In genomic region chr1:234992065-234992464, GRCh38 we compare ENCODE assay signal across 25 cellular contexts.
"Had no signal": no experiment of that assay in that cellular context is flagged by ENCODE, and none has a peak within 500 bp of the region (broad histone marks: within the 10 kb centered on the region; RNA-seq: fewer than 3 reads in every experiment).

No MANE protein-coding gene starts in this region.

- H3K27ac Mint-ChIP-seq: activated naive CD4-positive, alpha-beta T cell treated with anti-CD3 and anti-CD28 coated beads, Interleukin-2, amount 50 U/mL, for 24 hours had no signal

- H3K27me3 Mint-ChIP-seq: activated naive CD4-positive, alpha-beta T cell treated with anti-CD3 and anti-CD28 coated beads, Interleukin-2, amount 50 U/mL, for 24 hours; central memory CD8-positive, alpha-beta T cell; dendritic cell treated with granulocyte-macrophage colony-stimulating factor and Interleukin-4, amounts not matched to agents 40 ng/mL and 50 ng/mL, for 4 days had no signal

- H3K27me3 ChIP-seq: gastrocnemius medialis, left lung, neural progenitor cell, right atrium auricular region, upper lobe of right lung had no signal

- H3K9me3 Mint-ChIP-seq: activated naive CD4-positive, alpha-beta T cell treated with anti-CD3 and anti-CD28 coated beads, Interleukin-2, amount 50 U/mL, for 24 hours; central memory CD8-positive, alpha-beta T cell; dendritic cell treated with granulocyte-macrophage colony-stimulating factor and Interleukin-4, amounts not matched to agents 40 ng/mL and 50 ng/mL, for 4 days; natural killer cell; neural progenitor cell had no signal

- H3K36me3 ChIP-seq: gastrocnemius medialis, left lung, lower lobe of right lung, neural progenitor cell, right atrium auricular region, upper lobe of right lung had no signal

- H3K27ac ChIP-seq: epithelial cell of prostate, gastrocnemius medialis, left lung, lower lobe of right lung, neural progenitor cell, right atrium auricular region, upper lobe of right lung had no signal

- H3K4me3 ChIP-seq: gastrocnemius medialis, left lung, lower lobe of right lung, neural progenitor cell, right atrium auricular region, upper lobe of right lung had no signal

- H3K4me3 Mint-ChIP-seq: activated naive CD4-positive, alpha-beta T cell treated with anti-CD3 and anti-CD28 coated beads, Interleukin-2, amount 50 U/mL, for 24 hours; central memory CD8-positive, alpha-beta T cell; dendritic cell treated with granulocyte-macrophage colony-stimulating factor and Interleukin-4, amounts not matched to agents 40 ng/mL and 50 ng/mL, for 4 days; natural killer cell; neural progenitor cell had no signal

- H3K9me3 ChIP-seq: gastrocnemius medialis, left lung, lower lobe of right lung, right atrium auricular region, upper lobe of right lung had no signal

- H3K36me3 Mint-ChIP-seq: natural killer cell, neural progenitor cell had no signal

- DNase-seq: activated CD4-positive, alpha-beta T cell treated with anti-CD3 and anti-CD28 coated beads for 48 hours; activated CD4-positive, CD25-positive, alpha-beta regulatory T cell; activated CD8-positive, alpha-beta memory T cell treated with anti-CD3 and anti-CD28 coated beads for 24 hours; activated effector memory CD4-positive, alpha-beta T cell treated with Interleukin-2 at 50 U/mL for 16 hours; anterior cingulate cortex; effector CD4-positive, alpha-beta T cell; gastrocnemius medialis; glutamatergic neuron; left lung; lower lobe of right lung; mesendoderm; natural killer cell; occipital lobe; stimulated activated CD4-positive, alpha-beta T cell treated with anti-CD3 and anti-CD28 coated beads, Interleukin-15, amount 100 ng/mL, for 24 hours; stimulated activated CD4-positive, alpha-beta T cell treated with anti-CD3 and anti-CD28 coated beads, Interleukin-2, amount 100 ng/mL, for 24 hours; stimulated activated naive CD4-positive, alpha-beta T cell treated with Interleukin-2 at 50 U/mL for 16 hours; substantia nigra; T-helper 1 cell; upper lobe of right lung had no signal

- ATAC-seq: gastrocnemius medialis, left lung, lower lobe of right lung, natural killer cell, upper lobe of right lung had no signal
